ENCODE assay signal across 8 cellular contexts in the genomic region with DNA sequence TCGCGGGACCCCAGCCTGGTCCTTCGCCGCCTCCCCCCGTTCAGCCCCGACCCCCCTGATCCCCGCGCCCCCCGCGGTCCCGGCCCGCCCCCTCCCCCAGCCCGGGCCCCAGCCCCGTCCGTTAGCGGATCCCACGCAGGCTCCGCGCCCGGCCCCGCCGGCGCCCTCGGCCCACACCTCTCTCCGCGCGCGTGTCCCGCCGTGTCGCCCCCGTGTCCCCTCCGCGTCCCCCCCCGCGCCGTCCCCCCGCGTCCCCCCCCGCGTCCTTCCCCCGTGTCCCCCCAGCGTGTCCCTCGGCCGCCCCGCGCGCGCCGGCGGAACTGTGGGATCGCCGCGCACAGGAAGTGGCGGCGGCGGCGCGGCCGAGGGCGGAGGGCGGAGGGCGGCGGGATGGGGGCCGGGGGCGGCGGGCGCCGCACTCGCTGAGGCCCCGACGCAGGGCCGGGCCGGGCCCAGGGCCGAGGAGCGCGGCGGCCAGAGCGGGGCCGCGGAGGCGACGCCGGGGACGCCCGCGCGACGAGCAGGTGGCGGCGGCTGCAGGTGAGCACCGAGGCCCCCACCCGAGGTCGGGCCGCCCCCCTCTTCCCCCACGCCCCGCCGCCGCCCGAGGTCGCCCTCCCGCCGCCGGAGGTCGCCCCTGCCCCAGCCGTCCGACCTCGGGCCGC. TPM values are rescaled to one million over a fixed set of nuclear protein-coding genes. Genes with fewer than 3 reads are reported as not detected.
DNase-seq lines count a peak whose midpoint lies in the region; ATAC-seq and TF ChIP-seq lines count a peak whose summit lies in the region.

A gene with protein sequence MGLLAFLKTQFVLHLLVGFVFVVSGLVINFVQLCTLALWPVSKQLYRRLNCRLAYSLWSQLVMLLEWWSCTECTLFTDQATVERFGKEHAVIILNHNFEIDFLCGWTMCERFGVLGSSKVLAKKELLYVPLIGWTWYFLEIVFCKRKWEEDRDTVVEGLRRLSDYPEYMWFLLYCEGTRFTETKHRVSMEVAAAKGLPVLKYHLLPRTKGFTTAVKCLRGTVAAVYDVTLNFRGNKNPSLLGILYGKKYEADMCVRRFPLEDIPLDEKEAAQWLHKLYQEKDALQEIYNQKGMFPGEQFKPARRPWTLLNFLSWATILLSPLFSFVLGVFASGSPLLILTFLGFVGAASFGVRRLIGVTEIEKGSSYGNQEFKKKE (plus strand): TSS at position 418 of the 665 bp plus-strand sequence. CDS start 94,459 bp downstream, outside the sequence.

- intact Hi-C loops in testis (cut with DNase I; ENCODE audit: low total_unique reads), result loop anchor here (10.0 kb wide), 1 partner anchor 120 kb away; no protein-coding TSS in a partner anchor

- H3K27me3 ChIP-seq in testis, result no peaks in the 10 kb centered on the region

- peak within 1 kb of the TSS; percentile 78 for H3K4me3 Mint-ChIP-seq in endothelial cell (ENCODE audit: unreplicated experiment)

- H3K36me3 ChIP-seq in testis (ENCODE audit: low read depth, missing control alignments), result no peaks in the 10 kb centered on the region

- H3K4me1 ChIP-seq in testis, result peaks cover 18% of the 10 kb centered on the region

- peak within 1 kb of the TSS; percentile 85 to 91 for H3K27ac ChIP-seq in testis

- peak; percentile 44 for DNase-seq in Daoy (ENCODE audit: low read depth)
- peak; percentile 33 to 38 for DNase-seq in activated CD4-positive, alpha-beta T cell treated with anti-CD3 and anti-CD28 coated beads, Interleukin-2, amount 50 U/mL, for 48 hours
- DNase-seq in endothelial cell (ENCODE audit: low spot score), result no peak
- DNase-seq in mucosa of gallbladder (ENCODE audit: low spot score), result no peak
- peak; percentile 26 for DNase-seq in testis
- no peak for DNase-seq in SKM-1 (lab: John Stamatoyannopoulos, UW; ENCODE audit: unreplicated experiment)
- no peak for DNase-seq in NCI-H1694 (lab: John Stamatoyannopoulos, UW)

- 0% methylated on average over 20 of the region's 109 CpGs; no CpG with 5 or more reads in 1 of the 2 donors for WGBS in testis, 2 donors

- peaks cover 4% of the 10 kb centered on the region for H3K4me1 Mint-ChIP-seq in endothelial cell (ENCODE audit: unreplicated experiment)

- TF ChIP-seq CTCF in endothelial cell (IDR thresholded peaks at IDR 0.05; ENCODE audit: unreplicated experiment), result no peak
- TF ChIP-seq CTCF in testis (IDR thresholded peaks at IDR 0.05), result no peak

- no peaks in the 10 kb centered on the region for H3K9me3 ChIP-seq in testis

- peaks cover 8% of the 10 kb centered on the region for H3K27me3 Mint-ChIP-seq in endothelial cell (ENCODE audit: unreplicated experiment)

- no peak for TF ChIP-seq POLR2A in testis (IDR thresholded peaks at IDR 0.05)

- no peaks in the 10 kb centered on the region for H3K9me3 Mint-ChIP-seq in endothelial cell (ENCODE audit: unreplicated experiment)

- H3K27ac Mint-ChIP-seq in endothelial cell (ENCODE audit: unreplicated experiment), result no peak within 1 kb of the TSS

- peak; percentile 18 for ATAC-seq in HG03196 (IDR thresholded peaks at IDR 0.05; ENCODE audit: unreplicated experiment)

- peak within 1 kb of the TSS; percentile 73 to 79 for H3K4me3 ChIP-seq in testis

- peaks cover 15% of the 10 kb centered on the region for H3K36me3 Mint-ChIP-seq in endothelial cell (ENCODE audit: low read depth, unreplicated experiment)

RNA-seq across cellular contexts. Expression of the gene that starts here (rescaled TPM):
- total RNA-seq in Daoy (2014; rRNA removed; shearing (Covaris generic)), result 39.3 and 43.3 TPM in 2 replicates
- total RNA-seq in endothelial cell (ENCODE audit: unreplicated experiment) (22.6 TPM), mucosa of gallbladder (107 TPM), testis (10 to 100 TPM; 64.5 to 77.5 TPM)
- polyA plus RNA-seq in testis (ENCODE audit: insufficient read depth, low read depth, low replicate concordance), result 69.8 TPM

Comparison
In these comparisons a context has a peak if more than half of its experiments do, and no peak if none do; other contexts are left out.
1. DNase-seq: peak in Daoy (single experiment), activated CD4-positive, alpha-beta T cell treated with anti-CD3 and anti-CD28 coated beads, Interleukin-2, amount 50 U/mL, for 48 hours (2 of 2) and testis (single experiment); none in endothelial cell (single experiment), mucosa of gallbladder (single experiment), SKM-1 (single experiment) and NCI-H1694 (single experiment).